In genomic region chr11:44065851-44066731, GRCh38 we compare ENCODE assay signal across 8 cellular contexts. TPM values are rescaled to one million over a fixed set of nuclear protein-coding genes. Genes with fewer than 3 reads are reported as not detected.
DNase-seq lines count a peak whose midpoint lies in the region; ATAC-seq and TF ChIP-seq lines count a peak whose summit lies in the region.

Gene ACCS, plus strand, starts transcription at chr11:44066270. Its CDS starts 1,358 bp downstream, at chr11:44067628.

- H3K36me3 ChIP-seq in ES-I3 (ENCODE audit: insufficient read depth, low read length) (no peaks in the 10 kb centered on the region), Loucy (ENCODE audit: insufficient read depth, low read length) (no peaks in the 10 kb centered on the region), suprapubic skin (peaks cover 5% of the 10 kb centered on the region)

- under 1% methylated on average over 43 of the region's 69 CpGs for WGBS in suprapubic skin

- H3F3A ChIP-seq in Loucy (ENCODE audit: low read depth) = no peaks in the 10 kb centered on the region

- H3K4me2 ChIP-seq in Loucy (ENCODE audit: low read depth, low read length, poor library complexity, severe bottlenecking) = peak within 1 kb of the TSS; percentile 82

- H3K4me3 ChIP-seq in Loucy (ENCODE audit: low read length, poor library complexity, severe bottlenecking) (peak within 1 kb of the TSS; percentile 80), suprapubic skin (peak within 1 kb of the TSS; percentile 85)

- H3K79me2 ChIP-seq in Loucy (ENCODE audit: insufficient read depth, low read length) = peaks cover 33% of the 10 kb centered on the region

- no peaks in the 10 kb centered on the region for H4K20me1 ChIP-seq in Loucy (ENCODE audit: insufficient read depth, low read length, poor library complexity, severe bottlenecking)

- no peaks in the 10 kb centered on the region for H3K9me2 ChIP-seq in Loucy (replicated peaks; ENCODE audit: low read depth, low read length)

- peak within 1 kb of the TSS; percentile 96 for H3K27ac ChIP-seq in suprapubic skin

- peak within 1 kb of the TSS; percentile 92 to 93 for H3K27ac Mint-ChIP-seq in activated naive CD4-positive, alpha-beta T cell treated with anti-CD3 and anti-CD28 coated beads, Interleukin-2, amount 50 U/mL, for 72 hours

- H3K36me3 Mint-ChIP-seq in activated naive CD4-positive, alpha-beta T cell treated with anti-CD3 and anti-CD28 coated beads, Interleukin-2, amount 50 U/mL, for 72 hours = peaks cover 0 to 5% of the 10 kb centered on the region in 2 donors

- peak within 1 kb of the TSS; percentile 65 for H3K9ac ChIP-seq in ES-I3 (ENCODE audit: low read depth, low read length)
- peak within 1 kb of the TSS; percentile 94 for H3K9ac ChIP-seq in Loucy (ENCODE audit: low read depth, low read length, poor library complexity, severe bottlenecking)

- peak within 1 kb of the TSS; percentile 82 for H2AFZ ChIP-seq in Loucy (ENCODE audit: low read length)

- ATAC-seq in SK-N-SH treated with all-trans-retinoic acid at 6 μM for 48 hours (peak; percentile 97), omental fat pad (ENCODE audit: low FRiP score) (peak; percentile 97)
- ATAC-seq in activated naive CD4-positive, alpha-beta T cell treated with anti-CD3 and anti-CD28 coated beads, Interleukin-2, amount 50 U/mL, for 72 hours = peak; percentile 95 to 96

- H3K27me3 ChIP-seq in Loucy (ENCODE audit: insufficient read depth, low read length, poor library complexity, severe bottlenecking) (no peaks in the 10 kb centered on the region), suprapubic skin (no peaks in the 10 kb centered on the region)

- no peaks in the 10 kb centered on the region for H3K9me3 Mint-ChIP-seq in activated naive CD4-positive, alpha-beta T cell treated with anti-CD3 and anti-CD28 coated beads, Interleukin-2, amount 50 U/mL, for 72 hours

- H3K9me3 ChIP-seq in ES-I3 (ENCODE audit: control insufficient read depth, insufficient read depth, low read length) (no peaks in the 10 kb centered on the region), Loucy (ENCODE audit: insufficient read depth, low read depth, low read length) (no peaks in the 10 kb centered on the region), suprapubic skin (no peaks in the 10 kb centered on the region)

- TF ChIP-seq CTCF in Loucy (conservative IDR thresholded peaks at IDR 0.05; ENCODE audit: low read length) (peak; percentile 54), omental fat pad (IDR thresholded peaks at IDR 0.05) (peak in 2 of 3 donors; percentile 15 to 63), suprapubic skin (IDR thresholded peaks at IDR 0.05) (peak; percentile 60 to 85)

- TF ChIP-seq EP300 in suprapubic skin (IDR thresholded peaks at IDR 0.05) = no peak

- H3K4me1 ChIP-seq in ES-I3 (ENCODE audit: insufficient read depth, low read length) (peaks cover 5% of the 10 kb centered on the region; the same call in 1 of the 2 replicates), Loucy (ENCODE audit: insufficient read depth, low read length, poor library complexity, severe bottlenecking) (peaks cover 18% of the 10 kb centered on the region), suprapubic skin (peaks cover 17% of the 10 kb centered on the region)

- TF ChIP-seq POLR2A in suprapubic skin (IDR thresholded peaks at IDR 0.05) = peak in 1 of 2 donors; percentile 48

- DNase-seq in GOT3 (lab: John Stamatoyannopoulos, UW) (peak; percentile 87), glomerular endothelial cell (ENCODE audit: extremely low read depth, low read depth, low spot score) (peak; percentile 55), omental fat pad (ENCODE audit: low spot score) (peak; percentile 80), suprapubic skin (ENCODE audit: low spot score in 2 of 2) (peak; percentile 98)
- DNase-seq in activated naive CD4-positive, alpha-beta T cell treated with anti-CD3 and anti-CD28 coated beads, Interleukin-2, amount 50 U/mL, for 72 hours (ENCODE audit: low spot score in 2 of 2) = peak; percentile 87

TF ChIP-seq in SK-N-SH treated with all-trans-retinoic acid at 6 μM for 48 hours, 23 proteins besides CTCF, POLR2A, EP300 and RAD21:
- TF ChIP-seq CSRNP3 (CRISPR knock-in tag; IDR thresholded peaks at IDR 0.05) = no peak
- 0 out of 2 replicates have a peak, but pooled peaks have one; percentile 31 for TF ChIP-seq ZFP3 (CRISPR knock-in tag; IDR thresholded peaks at IDR 0.05)
- 0 out of 2 replicates have a peak, but pooled peaks have one; percentile 44 for TF ChIP-seq ARNTL (CRISPR knock-in tag; IDR thresholded peaks at IDR 0.05; ENCODE audit: borderline replicate concordance, low read depth)

RNA-seq across cellular contexts. Expression of gene ACCS, which starts in this region (rescaled TPM):
- 1 to 10 TPM; 5.4 to 8.5 TPM for total RNA-seq in activated naive CD4-positive, alpha-beta T cell treated with anti-CD3 and anti-CD28 coated beads, Interleukin-2, amount 50 U/mL, for 72 hours
- total RNA-seq in glomerular endothelial cell (11.4 and 13.6 TPM in 2 replicates), omental fat pad (10 to 100 TPM; 13.8 to 38.0 (median 19.7) TPM), suprapubic skin (10 to 100 TPM; 17.4 to 54.1 (median 30.1) TPM)

Comparison
In these comparisons a context has a peak if more than half of its experiments do, and no peak if none do; other contexts are left out.
1. Peak in every context shown above with its lines: DNase-seq, ATAC-seq, H3K4me3 ChIP-seq and H3K27ac ChIP-seq.